Comparison of ENCODE assay signal across 21 cellular contexts in the genomic region with DNA sequence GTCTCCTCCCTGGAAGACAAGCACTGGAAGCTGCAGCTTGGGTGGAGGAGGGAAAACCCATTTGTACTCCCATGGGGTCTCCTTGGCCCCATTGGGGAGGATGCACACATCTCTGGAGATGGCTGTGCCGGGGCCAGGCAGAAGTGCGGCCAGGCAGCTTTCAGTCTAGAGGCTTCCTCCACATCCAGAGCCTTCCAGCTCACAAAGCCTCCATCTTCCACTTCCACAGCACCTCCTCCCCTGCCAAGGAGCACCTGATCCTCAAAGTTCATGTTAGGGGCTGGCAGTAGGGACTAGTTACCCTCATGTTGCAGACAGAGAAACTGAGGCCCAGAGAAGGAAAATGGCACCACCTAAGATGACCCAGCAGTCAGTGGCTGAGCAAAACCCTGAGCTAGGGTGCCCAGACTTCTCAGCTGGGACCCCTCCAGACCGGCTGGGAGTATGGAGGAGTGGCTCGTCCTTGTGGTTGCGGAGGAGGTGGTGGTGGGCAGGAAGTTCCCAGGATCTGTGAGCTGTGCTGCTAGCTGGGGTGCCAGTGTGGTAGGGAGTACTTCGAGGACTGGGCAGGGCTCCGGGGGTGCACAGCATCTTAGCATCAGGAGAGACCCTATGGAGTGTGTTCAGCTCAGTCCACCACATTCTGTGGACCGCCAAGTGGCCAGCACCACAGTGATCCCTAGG. TPM values are rescaled to one million over a fixed set of nuclear protein-coding genes. Genes with fewer than 3 reads are reported as not detected.
"Had no signal": no experiment of that assay in that cellular context is flagged by ENCODE, and none has a peak within 500 bp of the region (broad histone marks: within the 10 kb centered on the region; RNA-seq: fewer than 3 reads in every experiment).

No MANE protein-coding gene starts in this region.

- DNase-seq: activated B cell treated with CpG ODN at 0.5 μM for 24 hours; activated CD4-positive, alpha-beta memory T cell treated with anti-CD3 and anti-CD28 coated beads for 36 hours; activated CD4-positive, alpha-beta T cell treated with anti-CD3 and anti-CD28 coated beads for 48 hours; activated gamma-delta T cell; activated naive CD4-positive, alpha-beta T cell treated with anti-CD3 and anti-CD28 coated beads, Interleukin-2, amount 50 U/mL, for 16 hours; activated naive CD8-positive, alpha-beta T cell treated with anti-CD3 and anti-CD28 coated beads, Interleukin-2, amount 50 U/mL, for 24 hours; activated T-cell treated with anti-CD3 and anti-CD28 coated beads, Interleukin-2, amount 50 U/mL, for 48 hours; left cardiac atrium; stimulated activated CD4-positive, alpha-beta T cell treated with anti-CD3 and anti-CD28 coated beads, Interleukin-1b, Interleukin-23, amount 100 ng/mL, for 48 hours; stimulated activated naive CD8-positive, alpha-beta T cell treated with anti-CD3 and anti-CD28 coated beads, Interleukin-15, amount 100 ng/mL, for 72 hours; T1000; transverse colon had no signal

- H3K9me3 ChIP-seq: heart left ventricle, prostate gland, transverse colon had no signal

- H3K27ac ChIP-seq: heart left ventricle, prostate gland, transverse colon had no signal

- H3K27me3 ChIP-seq: transverse colon had no signal

- H3K4me1 ChIP-seq: heart left ventricle, prostate gland, transverse colon had no signal

- H3K4me3 ChIP-seq: heart left ventricle, prostate gland, transverse colon had no signal

- ATAC-seq: activated naive CD8-positive, alpha-beta T cell treated with anti-CD3 and anti-CD28 coated beads, Interleukin-2, amount 50 U/mL, for 24 hours; left cardiac atrium; stimulated activated effector memory CD8-positive, alpha-beta T cell treated with anti-CD3 and anti-CD28 coated beads, Interleukin-12 subunit alpha, Interleukin-12 subunit beta, amount 100 ng/mL, for 72 hours had no signal

- FAIRE-seq: endometrium, islet of Langerhans had no signal

RNA-seq across cellular contexts. Expression of a gene that starts 44.2 kb away (rescaled TPM):
- total RNA-seq: activated B cell treated with CpG ODN at 0.5 μM for 24 hours; activated CD4-positive, alpha-beta memory T cell treated with anti-CD3 and anti-CD28 coated beads for 36 hours; epithelial cell of proximal tubule; fibroblast of villous mesenchyme; myocyte; osteoblast had no signal
